ENCODE assay signal across 27 cellular contexts in the genomic region with DNA sequence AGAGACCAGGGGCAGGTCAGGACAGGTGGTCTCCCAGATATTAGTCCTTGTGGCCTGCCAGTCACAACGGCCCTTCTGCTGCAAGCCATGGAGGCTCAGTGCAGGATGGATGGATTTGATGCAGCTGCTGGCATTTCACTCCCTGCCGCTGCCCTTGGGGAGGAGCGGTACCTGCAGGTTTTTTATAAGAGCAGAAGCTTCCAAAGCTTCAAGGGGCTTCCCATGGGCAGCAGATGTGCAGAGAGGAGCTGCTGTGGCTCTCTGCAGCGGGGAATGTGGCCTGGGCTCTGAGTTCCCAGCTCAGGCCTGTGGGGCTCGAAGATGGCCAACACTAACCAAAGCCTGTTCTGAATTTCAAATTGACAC.
"Had no signal": no experiment of that assay in that cellular context is flagged by ENCODE, and none has a peak within 500 bp of the region (broad histone marks: within the 10 kb centered on the region; RNA-seq: fewer than 3 reads in every experiment).

No MANE protein-coding gene starts in this region.

- H3K9me3 ChIP-seq: ascending aorta, psoas muscle, right atrium auricular region, stomach, tibial artery, upper lobe of right lung had no signal

- H3K4me3 Mint-ChIP-seq: activated CD4-positive, alpha-beta memory T cell treated with anti-CD3 and anti-CD28 coated beads, Interleukin-2, amount 10 ng/mL, durations not matched to agents 7 days and 5 days; activated CD4-positive, alpha-beta T cell treated with anti-CD3 and anti-CD28 coated beads, Interleukin-2, amount 10 ng/mL, durations not matched to agents 7 days and 5 days; activated naive CD4-positive, alpha-beta T cell treated with anti-CD3 and anti-CD28 coated beads, Interleukin-2, amount 10 ng/mL, durations not matched to agents 7 days and 5 days; activated naive CD8-positive, alpha-beta T cell treated with anti-CD3 and anti-CD28 coated beads, Interleukin-2, amount 10 ng/mL, durations not matched to agents 7 days and 5 days; activated T-cell treated with anti-CD3 and anti-CD28 coated beads, Interleukin-2, amount 50 U/mL, for 24 hours; mesothelial cell of epicardium; naive B cell; stimulated activated naive B cell treated with anti-CD40 and anti-IgM and Interleukin-4, amounts not matched to agents 10 μg/mL and 1 μg/mL and 100 μg/mL, for 72 hours; WTC11 had no signal

- FAIRE-seq: kidney had no signal

- H3K36me3 Mint-ChIP-seq: mesothelial cell of epicardium, naive B cell, WTC11 had no signal

- H3K36me3 ChIP-seq: ascending aorta, brain microvascular endothelial cell, right atrium auricular region, stomach, tibial artery, upper lobe of right lung had no signal

- ATAC-seq: esophagus mucosa, upper lobe of right lung had no signal

- H3K27ac Mint-ChIP-seq: activated CD4-positive, alpha-beta memory T cell treated with anti-CD3 and anti-CD28 coated beads, Interleukin-2, amount 10 ng/mL, durations not matched to agents 7 days and 5 days; activated T-cell treated with anti-CD3 and anti-CD28 coated beads, Interleukin-2, amount 50 U/mL, for 24 hours; mesothelial cell of epicardium; naive B cell; stimulated activated naive B cell treated with anti-CD40 and anti-IgM and Interleukin-4, amounts not matched to agents 10 μg/mL and 1 μg/mL and 100 μg/mL, for 72 hours; WTC11 had no signal

- DNase-seq: activated CD4-positive, alpha-beta memory T cell treated with anti-CD3 and anti-CD28 coated beads, Interleukin-2, amount 10 ng/mL, durations not matched to agents 7 days and 5 days; activated CD4-positive, alpha-beta T cell treated with anti-CD3 and anti-CD28 coated beads for 1 hour; activated CD8-positive, alpha-beta memory T cell treated with anti-CD3 and anti-CD28 coated beads, Interleukin-2, amount 50 U/mL, for 48 hours; activated gamma-delta T cell; activated naive CD4-positive, alpha-beta T cell treated with anti-CD3 and anti-CD28 coated beads, Interleukin-2, amount 10 ng/mL, durations not matched to agents 7 days and 5 days; activated naive CD8-positive, alpha-beta T cell treated with anti-CD3 and anti-CD28 coated beads, Interleukin-2, amount 10 ng/mL, durations not matched to agents 7 days and 5 days; activated T-cell treated with anti-CD3 and anti-CD28 coated beads, Interleukin-2, amount 50 U/mL, for 24 hours; brain microvascular endothelial cell; kidney; left colon; psoas muscle; stimulated activated CD4-positive, alpha-beta T cell treated with anti-CD3 and anti-CD28 coated beads, Interleukin-1b, Interleukin-23, amount 100 ng/mL, for 48 hours; stimulated activated CD4-positive, alpha-beta T cell treated with anti-CD3 and anti-CD28 coated beads, Interleukin-4, amount 100 ng/mL, for 4 hours; stimulated activated CD8-positive, alpha-beta memory T cell treated with anti-CD3 and anti-CD28 coated beads, Interleukin-4, amount 100 ng/mL, for 48 hours; stimulated activated naive B cell treated with anti-CD40 and anti-IgM and Interleukin-4, amounts not matched to agents 10 μg/mL and 1 μg/mL and 100 μg/mL, for 72 hours; stomach; tibial artery; upper lobe of right lung had no signal

- H3K27ac ChIP-seq: ascending aorta, brain microvascular endothelial cell, parathyroid adenoma, psoas muscle, right atrium auricular region, stomach, upper lobe of right lung had no signal

- H3K9me3 Mint-ChIP-seq: activated naive CD8-positive, alpha-beta T cell treated with anti-CD3 and anti-CD28 coated beads, Interleukin-2, amount 10 ng/mL, durations not matched to agents 7 days and 5 days; stimulated activated naive B cell treated with anti-CD40 and anti-IgM and Interleukin-4, amounts not matched to agents 10 μg/mL and 1 μg/mL and 100 μg/mL, for 72 hours had no signal

- H3K4me3 ChIP-seq: ascending aorta, psoas muscle, right atrium auricular region, smooth muscle cell, stomach, tibial artery, upper lobe of right lung had no signal

- H3K4me2 ChIP-seq: smooth muscle cell had no signal

- H3K27me3 ChIP-seq: ascending aorta, brain microvascular endothelial cell, right atrium auricular region, tibial artery, upper lobe of right lung had no signal

- H3K4me1 ChIP-seq: upper lobe of right lung had no signal

- H3K79me2 ChIP-seq: parathyroid adenoma had no signal

- H3K9ac ChIP-seq: parathyroid adenoma had no signal
